Comparison of ENCODE assay signal across 14 cellular contexts in genomic region chr11:57462597-57462996, GRCh38. TPM values are rescaled to one million over a fixed set of nuclear protein-coding genes. Genes with fewer than 3 reads are reported as not detected.
"Had no signal": no experiment of that assay in that cellular context is flagged by ENCODE, and none has a peak within 500 bp of the region (broad histone marks: within the 10 kb centered on the region; RNA-seq: fewer than 3 reads in every experiment).

No MANE protein-coding gene starts in this region.

- H3K9me3 ChIP-seq: stomach, uterus had no signal

- H3K9me3 Mint-ChIP-seq: T-helper 2 cell treated with Interferon-gamma antibody and Interleukin-4, amounts not matched to agents 5 μg/mL and 100 μg/mL, for 36 hours had no signal

- H3K36me3 Mint-ChIP-seq: activated CD8-positive, alpha-beta memory T cell treated with anti-CD3 and anti-CD28 coated beads, Interleukin-2, amount 10 ng/mL, durations not matched to agents 7 days and 5 days had no signal

- DNase-seq: activated CD4-positive, alpha-beta T cell treated with anti-CD3 and anti-CD28 coated beads, Interleukin-2, amount 50 U/mL, for 48 hours; activated CD4-positive, CD25-positive, alpha-beta regulatory T cell treated with anti-CD3 and anti-CD28 coated beads, Interleukin-2, amount 50 U/mL, for 72 hours; activated CD8-positive, alpha-beta memory T cell treated with anti-CD3 and anti-CD28 coated beads, Interleukin-2, amount 10 ng/mL, durations not matched to agents 7 days and 5 days; activated gamma-delta T cell treated with Interleukin-2 at 50 U/mL for 16 hours; activated T-cell treated with anti-CD3 and anti-CD28 coated beads, Interleukin-2, amount 50 U/mL, for 48 hours; dermis blood vessel endothelial cell; left colon; stimulated activated CD4-positive, alpha-beta T cell treated with anti-CD3 and anti-CD28 coated beads, Interleukin-15, amount 100 ng/mL, for 24 hours; stimulated activated CD4-positive, alpha-beta T cell treated with anti-CD3 and anti-CD28 coated beads, Interleukin-4, amount 100 ng/mL, for 24 hours; stomach; uterus had no signal

- H3K27ac ChIP-seq: stomach, uterus had no signal

- H3K4me3 Mint-ChIP-seq: activated CD8-positive, alpha-beta memory T cell treated with anti-CD3 and anti-CD28 coated beads, Interleukin-2, amount 10 ng/mL, durations not matched to agents 7 days and 5 days; T-helper 2 cell treated with Interferon-gamma antibody and Interleukin-4, amounts not matched to agents 5 μg/mL and 100 μg/mL, for 36 hours had no signal

- ATAC-seq: activated CD8-positive, alpha-beta memory T cell treated with anti-CD3 and anti-CD28 coated beads, Interleukin-2, amount 10 ng/mL, durations not matched to agents 7 days and 5 days; esophagus mucosa; left colon had no signal

- H3K36me3 ChIP-seq: stomach, uterus had no signal

- H3K27ac Mint-ChIP-seq: activated CD8-positive, alpha-beta memory T cell treated with anti-CD3 and anti-CD28 coated beads, Interleukin-2, amount 10 ng/mL, durations not matched to agents 7 days and 5 days; T-helper 2 cell treated with Interferon-gamma antibody and Interleukin-4, amounts not matched to agents 5 μg/mL and 100 μg/mL, for 36 hours had no signal

- H3K4me3 ChIP-seq: stomach, uterus had no signal

RNA-seq across cellular contexts. Expression of gene RTN4RL2, which starts 2.3 kb away (rescaled TPM):
- total RNA-seq: activated CD8-positive, alpha-beta memory T cell treated with anti-CD3 and anti-CD28 coated beads, Interleukin-2, amount 10 ng/mL, durations not matched to agents 7 days and 5 days; skeletal muscle tissue had no signal
